Comparison of ENCODE assay signal across 31 cellular contexts in genomic region chr2:234816056-234816455, GRCh38.
"Had no signal": no experiment of that assay in that cellular context is flagged by ENCODE, and none has a peak within 500 bp of the region (broad histone marks: within the 10 kb centered on the region; RNA-seq: fewer than 3 reads in every experiment).

No MANE protein-coding gene starts in this region.

- H3K9me3 ChIP-seq: adrenal gland, ascending aorta, heart right ventricle, mucosa of descending colon, stomach, suprapubic skin, transverse colon, uterus had no signal

- H3K4me1 Mint-ChIP-seq: activated T-helper 17 cell treated with anti-CD3 and anti-CD28 coated beads, Interleukin-2, amount 50 U/mL, for 72 hours; central memory CD8-positive, alpha-beta T cell; memory B cell; naive thymus-derived CD4-positive, alpha-beta T cell; stimulated activated memory B cell treated with anti-CD40 and anti-IgM and Interleukin-4, amounts not matched to agents 10 μg/mL and 1 μg/mL and 100 μg/mL, for 72 hours had no signal

- H3K4me3 ChIP-seq: adrenal gland, ascending aorta, mucosa of descending colon, smooth muscle cell, stomach, suprapubic skin, transverse colon, uterus had no signal

- ATAC-seq: activated T-helper 17 cell treated with anti-CD3 and anti-CD28 coated beads, Interleukin-2, amount 50 U/mL, for 72 hours; esophagus mucosa; left cardiac atrium; mucosa of descending colon; naive thymus-derived CD4-positive, alpha-beta T cell; sciatic nerve; stimulated activated memory B cell treated with anti-CD40 and anti-IgM and Interleukin-4, amounts not matched to agents 10 μg/mL and 1 μg/mL and 100 μg/mL, for 72 hours had no signal

- H3K27ac ChIP-seq: adrenal gland, ascending aorta, stomach, suprapubic skin, transverse colon, uterus, WERI-Rb-1 had no signal

- DNase-seq: activated CD4-positive, alpha-beta T cell treated with anti-CD3 and anti-CD28 coated beads, Interleukin-2, amount 50 U/mL, for 1 hour; activated CD4-positive, CD25-positive, alpha-beta regulatory T cell treated with anti-CD3 and anti-CD28 coated beads, Interleukin-2, amount 50 U/mL, for 72 hours; activated naive CD4-positive, alpha-beta T cell; activated T-cell treated with anti-CD3 and anti-CD28 coated beads, Interleukin-2, amount 50 U/mL, for 24 hours; adrenal gland; effector memory CD4-positive, alpha-beta T cell; heart right ventricle; islet precursor cell; left cardiac atrium; mucosa of descending colon; naive thymus-derived CD4-positive, alpha-beta T cell; posterior cingulate gyrus; stimulated activated CD4-positive, alpha-beta T cell treated with anti-CD3 and anti-CD28 coated beads, Interleukin-15, amount 100 ng/mL, for 24 hours; stomach; T-helper 1 cell; transverse colon; uterus; WERI-Rb-1 had no signal

- H3K4me2 ChIP-seq: smooth muscle cell had no signal

- H3K4me3 Mint-ChIP-seq: activated naive CD8-positive, alpha-beta T cell; activated T-cell treated with anti-CD3 and anti-CD28 coated beads, Interleukin-2, amount 50 U/mL, for 24 hours; activated T-helper 17 cell treated with anti-CD3 and anti-CD28 coated beads, Interleukin-2, amount 50 U/mL, for 72 hours; central memory CD8-positive, alpha-beta T cell; memory B cell; naive thymus-derived CD4-positive, alpha-beta T cell; stimulated activated memory B cell treated with anti-CD40 and anti-IgM and Interleukin-4, amounts not matched to agents 10 μg/mL and 1 μg/mL and 100 μg/mL, for 72 hours had no signal

- H3K36me3 Mint-ChIP-seq: activated naive CD8-positive, alpha-beta T cell; memory B cell; stimulated activated memory B cell treated with anti-CD40 and anti-IgM and Interleukin-4, amounts not matched to agents 10 μg/mL and 1 μg/mL and 100 μg/mL, for 72 hours had no signal

- FAIRE-seq: colon, endothelial cell of umbilical vein, TTC549 had no signal

- H3K9me3 Mint-ChIP-seq: activated T-cell treated with anti-CD3 and anti-CD28 coated beads, Interleukin-2, amount 50 U/mL, for 24 hours; activated T-helper 17 cell treated with anti-CD3 and anti-CD28 coated beads, Interleukin-2, amount 50 U/mL, for 72 hours; central memory CD8-positive, alpha-beta T cell; memory B cell; stimulated activated memory B cell treated with anti-CD40 and anti-IgM and Interleukin-4, amounts not matched to agents 10 μg/mL and 1 μg/mL and 100 μg/mL, for 72 hours had no signal

- H3K36me3 ChIP-seq: adrenal gland, ascending aorta, heart right ventricle, stomach, suprapubic skin, transverse colon, uterus, WERI-Rb-1 had no signal

- H3K27me3 ChIP-seq: adrenal gland, ascending aorta, stomach, suprapubic skin, transverse colon, uterus had no signal

- H3K4me1 ChIP-seq: adrenal gland, ascending aorta, stomach, suprapubic skin, transverse colon, uterus had no signal

- H3K27ac Mint-ChIP-seq: activated naive CD8-positive, alpha-beta T cell; activated T-cell treated with anti-CD3 and anti-CD28 coated beads, Interleukin-2, amount 50 U/mL, for 24 hours; activated T-helper 17 cell treated with anti-CD3 and anti-CD28 coated beads, Interleukin-2, amount 50 U/mL, for 72 hours; memory B cell; naive thymus-derived CD4-positive, alpha-beta T cell; stimulated activated memory B cell treated with anti-CD40 and anti-IgM and Interleukin-4, amounts not matched to agents 10 μg/mL and 1 μg/mL and 100 μg/mL, for 72 hours had no signal
